ENCODE assay signal across 8 cellular contexts in the genomic region with DNA sequence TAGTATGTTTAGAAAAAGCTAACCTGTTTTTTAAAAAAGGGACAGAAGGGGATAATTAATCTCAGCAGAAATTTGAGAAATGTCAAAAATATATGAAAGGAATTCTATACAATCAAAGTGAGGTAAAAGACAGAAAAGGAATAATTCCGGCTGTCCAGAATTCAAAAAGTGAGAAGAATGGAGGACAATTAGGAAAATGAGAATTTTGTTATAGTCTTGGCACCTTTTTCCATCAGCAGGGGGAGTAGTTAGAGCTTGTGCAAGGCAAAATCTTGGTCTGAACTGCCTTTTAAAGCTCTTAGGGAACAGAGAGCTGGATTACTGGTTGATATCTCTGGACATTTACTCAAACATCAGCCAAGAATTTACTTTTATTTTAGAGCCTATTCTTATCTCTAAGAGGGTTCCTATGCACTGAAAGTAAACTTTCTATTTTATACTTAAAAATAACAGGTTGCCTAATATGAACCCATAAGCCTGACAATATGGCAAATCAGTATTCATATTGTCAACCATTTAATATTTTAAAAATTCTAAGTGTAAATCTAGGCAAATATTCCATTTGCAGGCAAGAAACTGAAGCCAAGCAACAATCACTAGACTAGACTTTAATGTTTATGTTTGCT.
DNase-seq lines count a peak whose midpoint lies in the region; ATAC-seq and TF ChIP-seq lines count a peak whose summit lies in the region.

No MANE protein-coding gene starts in this region.

- no peak overlapping the region for H3K4me2 ChIP-seq in neural progenitor cell

- no peak overlapping the region for H2AFZ ChIP-seq in neural progenitor cell (replicated peaks)

- no peak overlapping the region for H3K4me3 ChIP-seq in neural progenitor cell
- H3K4me3 ChIP-seq in H7 (ENCODE audit: insufficient read depth, low read depth, low read length): no peak overlapping the region

- no peak overlapping the region for H3K9ac ChIP-seq in neural progenitor cell

- no peaks in the 10 kb centered on the region for H3K27me3 ChIP-seq in neural progenitor cell
- no peaks in the 10 kb centered on the region for H3K27me3 ChIP-seq in H7 (ENCODE audit: control insufficient read depth, insufficient read depth, low read length)

- no peaks in the 10 kb centered on the region for H3K27me3 Mint-ChIP-seq in neural progenitor cell (ENCODE audit: insufficient read depth, low read depth)

- no peaks in the 10 kb centered on the region for H3K9me3 ChIP-seq in neural progenitor cell (ENCODE audit: low read depth)

- H3K4me1 Mint-ChIP-seq in neural progenitor cell: no peaks in the 10 kb centered on the region

- TF ChIP-seq CTCF in neural progenitor cell (IDR thresholded peaks at IDR 0.05): peak; percentile 76

- H3K9me3 Mint-ChIP-seq in neural progenitor cell: no peaks in the 10 kb centered on the region

- no peak overlapping the region for H3K4me3 Mint-ChIP-seq in neural progenitor cell

- H3K36me3 Mint-ChIP-seq in neural progenitor cell: no peaks in the 10 kb centered on the region

- no peak overlapping the region for H3K27ac Mint-ChIP-seq in neural progenitor cell

- ATAC-seq in HG03460 (IDR thresholded peaks at IDR 0.05; ENCODE audit: unreplicated experiment) (no peak), HG02840 (IDR thresholded peaks at IDR 0.05; ENCODE audit: low FRiP score, unreplicated experiment) (no peak)

- H3K27ac ChIP-seq in neural progenitor cell: no peak overlapping the region

- H3K79me2 ChIP-seq in neural progenitor cell (ENCODE audit: low read depth): no peaks in the 10 kb centered on the region

- H3F3A ChIP-seq in neural progenitor cell (ENCODE audit: low read depth): no peaks in the 10 kb centered on the region

- no peaks in the 10 kb centered on the region for H4K20me1 ChIP-seq in neural progenitor cell (ENCODE audit: low read depth)

- H3K36me3 ChIP-seq in neural progenitor cell (no peaks in the 10 kb centered on the region), H7 (replicated peaks; ENCODE audit: control insufficient read depth, insufficient read depth, low read length) (no peaks in the 10 kb centered on the region)

- H3K4me1 ChIP-seq in neural progenitor cell: no peaks in the 10 kb centered on the region

- DNase-seq in NCI-H1092 treated with DMSO at 0.1 percent for 48 hours (lab: John Stamatoyannopoulos, UW) (peak; percentile 9), NCI-H1092 (lab: John Stamatoyannopoulos, UW) (no peak), NCI-H2171 treated with DMSO at 0.1 percent for 48 hours (lab: John Stamatoyannopoulos, UW) (peak; percentile 27), dermis blood vessel endothelial cell (peak; percentile 69), neural progenitor cell (ENCODE audit: low spot score) (peak; percentile 66), H7 (no peak)

Comparison
In these comparisons a context has a peak if more than half of its experiments do, and no peak if none do; other contexts are left out.
1. DNase-seq: peak in NCI-H1092 treated with DMSO at 0.1 percent for 48 hours (single experiment), NCI-H2171 treated with DMSO at 0.1 percent for 48 hours (single experiment), dermis blood vessel endothelial cell (single experiment) and neural progenitor cell (single experiment); none in NCI-H1092 (single experiment) and H7 (single experiment).